In genomic region chr10:76311752-76312699, GRCh38 we compare ENCODE assay signal across 8 cellular contexts.
DNase-seq lines count a peak whose midpoint lies in the region; ATAC-seq and TF ChIP-seq lines count a peak whose summit lies in the region.

No MANE protein-coding gene starts in this region.

- H3K27ac Mint-ChIP-seq in activated naive CD4-positive, alpha-beta T cell treated with anti-CD3 and anti-CD28 coated beads for 36 hours = no peak overlapping the region

- no peak overlapping the region for H3K4me2 ChIP-seq in OCI-LY1 (ENCODE audit: low read length)

- H3F3A ChIP-seq in OCI-LY1 (ENCODE audit: insufficient read depth, low read length) = no peaks in the 10 kb centered on the region

- H3K36me3 Mint-ChIP-seq in activated naive CD4-positive, alpha-beta T cell treated with anti-CD3 and anti-CD28 coated beads for 36 hours (ENCODE audit: low read depth) = no peaks in the 10 kb centered on the region

- H3K9ac ChIP-seq in OCI-LY1 (ENCODE audit: low read length) = no peak overlapping the region

- no peak overlapping the region for H2AFZ ChIP-seq in OCI-LY1 (ENCODE audit: low read length)

- H3K79me2 ChIP-seq in OCI-LY1 (ENCODE audit: insufficient read depth, low read length) = no peaks in the 10 kb centered on the region

- 29 to 53% methylated on average over 4 to 5 of the region's 5 CpGs for WGBS in gastroesophageal sphincter (ENCODE audit: low coverage in 1 of 2), 2 donors

- CTCF ChIA-PET in activated naive CD4-positive, alpha-beta T cell treated with anti-CD3 and anti-CD28 coated beads for 36 hours (lab: Charles Lee) = no interaction called here

- H3K36me3 ChIP-seq in OCI-LY1 (ENCODE audit: insufficient read depth, low read length) = no peaks in the 10 kb centered on the region
- no peaks in the 10 kb centered on the region for H3K36me3 ChIP-seq in gastroesophageal sphincter
- H3K36me3 ChIP-seq in upper lobe of right lung = no peaks in the 10 kb centered on the region

- TF ChIP-seq CTCF in OCI-LY1 (IDR thresholded peaks at IDR 0.05; ENCODE audit: low read length) (peak; percentile 44), gastroesophageal sphincter (IDR thresholded peaks at IDR 0.05) (peak in 2 of 4 experiments; percentile 20 to 41), upper lobe of right lung (IDR thresholded peaks at IDR 0.05) (peak; percentile 64)

- peaks cover 2% of the 10 kb centered on the region for H3K27me3 Mint-ChIP-seq in activated naive CD4-positive, alpha-beta T cell treated with anti-CD3 and anti-CD28 coated beads for 36 hours (ENCODE audit: low read depth)

- TF ChIP-seq EP300 in gastroesophageal sphincter (IDR thresholded peaks at IDR 0.05) = no peak

- no peak overlapping the region for H3K27ac ChIP-seq in OCI-LY1 (ENCODE audit: low read depth, low read length, poor library complexity, severe bottlenecking)
- peak overlapping the region in 3 of 4 donors; percentile 31 to 58 (median 50) for H3K27ac ChIP-seq in gastroesophageal sphincter
- H3K27ac ChIP-seq in upper lobe of right lung = no peak overlapping the region

- no peak for TF ChIP-seq POLR2A in gastroesophageal sphincter (IDR thresholded peaks at IDR 0.05)

- DNase-seq in activated naive CD4-positive, alpha-beta T cell treated with anti-CD3 and anti-CD28 coated beads for 36 hours = peak; percentile 28
- no peak for DNase-seq in activated naive CD4-positive, alpha-beta T cell (lab: John Stamatoyannopoulos, UW)
- DNase-seq in upper lobe of right lung (peak; percentile 67), activated T-cell treated with anti-CD3 and anti-CD28 coated beads for 4 hours (no peak)

- H3K9me2 ChIP-seq in OCI-LY1 (ENCODE audit: low read depth, low read length) = no peaks in the 10 kb centered on the region

- no peaks in the 10 kb centered on the region for H4K20me1 ChIP-seq in OCI-LY1 (ENCODE audit: insufficient read depth, low read length)

- H3K27me3 ChIP-seq in OCI-LY1 (ENCODE audit: insufficient read depth, low read length) = no peaks in the 10 kb centered on the region
- H3K27me3 ChIP-seq in gastroesophageal sphincter = no peaks in the 10 kb centered on the region
- H3K27me3 ChIP-seq in upper lobe of right lung = no peaks in the 10 kb centered on the region

- H3K9me3 ChIP-seq in OCI-LY1 (ENCODE audit: low read length) = no peaks in the 10 kb centered on the region
- H3K9me3 ChIP-seq in gastroesophageal sphincter = no peaks in the 10 kb centered on the region
- no peaks in the 10 kb centered on the region for H3K9me3 ChIP-seq in upper lobe of right lung

- intact Hi-C loops in activated naive CD4-positive, alpha-beta T cell treated with anti-CD3 and anti-CD28 coated beads for 36 hours (cut with micrococcal nuclease) = loop anchor here (2.0 kb wide), 1 partner anchor 915 kb away; no protein-coding TSS in a partner anchor
- intact Hi-C loops in upper lobe of right lung (cut with DNase I) = no loop called here

- H3K4me3 Mint-ChIP-seq in activated naive CD4-positive, alpha-beta T cell treated with anti-CD3 and anti-CD28 coated beads for 36 hours = no peak overlapping the region

- ATAC-seq in HG02852 (IDR thresholded peaks at IDR 0.05; ENCODE audit: unreplicated experiment) (peak; percentile 59), gastroesophageal sphincter (peak; percentile 46), upper lobe of right lung (peak; percentile 92), GM21723 (IDR thresholded peaks at IDR 0.05; ENCODE audit: unreplicated experiment) (no peak)

- H3K4me1 ChIP-seq in OCI-LY1 (ENCODE audit: insufficient read depth, low read length, severe bottlenecking) (no peaks in the 10 kb centered on the region), gastroesophageal sphincter (peaks cover 2 to 38% (median 4%) of the 10 kb centered on the region in 3 donors), upper lobe of right lung (peaks cover 23% of the 10 kb centered on the region)

- H3K4me3 ChIP-seq in OCI-LY1 (ENCODE audit: low read depth, low read length, poor library complexity, severe bottlenecking) = no peak overlapping the region
- no peak overlapping the region for H3K4me3 ChIP-seq in gastroesophageal sphincter
- H3K4me3 ChIP-seq in upper lobe of right lung = no peak overlapping the region

- no peaks in the 10 kb centered on the region for H3K4me1 Mint-ChIP-seq in activated naive CD4-positive, alpha-beta T cell treated with anti-CD3 and anti-CD28 coated beads for 36 hours (ENCODE audit: low read depth)

- peaks cover 2% of the 10 kb centered on the region for H3K9me3 Mint-ChIP-seq in activated naive CD4-positive, alpha-beta T cell treated with anti-CD3 and anti-CD28 coated beads for 36 hours

Comparison
In these comparisons a context has a peak if more than half of its experiments do, and no peak if none do; other contexts are left out.
1. DNase-seq: peak in activated naive CD4-positive, alpha-beta T cell treated with anti-CD3 and anti-CD28 coated beads for 36 hours (single experiment) and upper lobe of right lung (single experiment); none in activated naive CD4-positive, alpha-beta T cell (0 of 4) and activated T-cell treated with anti-CD3 and anti-CD28 coated beads for 4 hours (single experiment).
2. H3K27ac ChIP-seq: peak in gastroesophageal sphincter (3 of 4); none in OCI-LY1 (single experiment) and upper lobe of right lung (single experiment).